ENCODE assay signal across 1 cellular context in genomic region chr19:39402417-39403297, GRCh38.
TF ChIP-seq lines count a peak whose summit lies in the region.

No MANE protein-coding gene starts in this region.

TF ChIP-seq in WTC11, 78 proteins besides CTCF, POLR2A, EP300 and RAD21 (continued from another document):
- TF ChIP-seq, protein P1, sequence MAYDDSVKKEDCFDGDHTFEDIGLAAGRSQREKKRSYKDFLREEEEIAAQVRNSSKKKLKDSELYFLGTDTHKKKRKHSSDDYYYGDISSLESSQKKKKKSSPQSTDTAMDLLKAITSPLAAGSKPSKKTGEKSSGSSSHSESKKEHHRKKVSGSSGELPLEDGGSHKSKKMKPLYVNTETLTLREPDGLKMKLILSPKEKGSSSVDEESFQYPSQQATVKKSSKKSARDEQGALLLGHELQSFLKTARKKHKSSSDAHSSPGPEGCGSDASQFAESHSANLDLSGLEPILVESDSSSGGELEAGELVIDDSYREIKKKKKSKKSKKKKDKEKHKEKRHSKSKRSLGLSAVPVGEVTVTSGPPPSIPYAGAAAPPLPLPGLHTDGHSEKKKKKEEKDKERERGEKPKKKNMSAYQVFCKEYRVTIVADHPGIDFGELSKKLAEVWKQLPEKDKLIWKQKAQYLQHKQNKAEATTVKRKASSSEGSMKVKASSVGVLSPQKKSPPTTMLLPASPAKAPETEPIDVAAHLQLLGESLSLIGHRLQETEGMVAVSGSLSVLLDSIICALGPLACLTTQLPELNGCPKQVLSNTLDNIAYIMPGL (CRISPR knock-in tag; IDR thresholded peaks at IDR 0.05) = no peak
- no peak for TF ChIP-seq CREB1 (CRISPR knock-in tag; IDR thresholded peaks at IDR 0.05)
- TF ChIP-seq ESRRA (CRISPR knock-in tag; IDR thresholded peaks at IDR 0.05; ENCODE audit: borderline replicate concordance) = peak; percentile 74; the same call in 1 of the 2 replicates
- peak; percentile 72; the same call in 1 of the 2 replicates for TF ChIP-seq MAX (CRISPR knock-in tag; IDR thresholded peaks at IDR 0.05)
- TF ChIP-seq SOX15 (CRISPR knock-in tag; IDR thresholded peaks at IDR 0.05) = no peak
- TF ChIP-seq NFATC4 (CRISPR knock-in tag; IDR thresholded peaks at IDR 0.05) = no peak
- TF ChIP-seq ZNF317 (CRISPR knock-in tag; IDR thresholded peaks at IDR 0.05; ENCODE audit: borderline replicate concordance, low read depth) = no peak
- TF ChIP-seq HMGA2 (CRISPR knock-in tag; IDR thresholded peaks at IDR 0.05) = no peak
- peak; percentile 78 for TF ChIP-seq ETV6 (CRISPR knock-in tag; IDR thresholded peaks at IDR 0.05)
- TF ChIP-seq NFYB (CRISPR knock-in tag; conservative IDR thresholded peaks at IDR 0.05; ENCODE audit: low read depth) = no peak
- TF ChIP-seq AR (CRISPR knock-in tag; IDR thresholded peaks at IDR 0.05) = no peak
- TF ChIP-seq, protein P2, sequence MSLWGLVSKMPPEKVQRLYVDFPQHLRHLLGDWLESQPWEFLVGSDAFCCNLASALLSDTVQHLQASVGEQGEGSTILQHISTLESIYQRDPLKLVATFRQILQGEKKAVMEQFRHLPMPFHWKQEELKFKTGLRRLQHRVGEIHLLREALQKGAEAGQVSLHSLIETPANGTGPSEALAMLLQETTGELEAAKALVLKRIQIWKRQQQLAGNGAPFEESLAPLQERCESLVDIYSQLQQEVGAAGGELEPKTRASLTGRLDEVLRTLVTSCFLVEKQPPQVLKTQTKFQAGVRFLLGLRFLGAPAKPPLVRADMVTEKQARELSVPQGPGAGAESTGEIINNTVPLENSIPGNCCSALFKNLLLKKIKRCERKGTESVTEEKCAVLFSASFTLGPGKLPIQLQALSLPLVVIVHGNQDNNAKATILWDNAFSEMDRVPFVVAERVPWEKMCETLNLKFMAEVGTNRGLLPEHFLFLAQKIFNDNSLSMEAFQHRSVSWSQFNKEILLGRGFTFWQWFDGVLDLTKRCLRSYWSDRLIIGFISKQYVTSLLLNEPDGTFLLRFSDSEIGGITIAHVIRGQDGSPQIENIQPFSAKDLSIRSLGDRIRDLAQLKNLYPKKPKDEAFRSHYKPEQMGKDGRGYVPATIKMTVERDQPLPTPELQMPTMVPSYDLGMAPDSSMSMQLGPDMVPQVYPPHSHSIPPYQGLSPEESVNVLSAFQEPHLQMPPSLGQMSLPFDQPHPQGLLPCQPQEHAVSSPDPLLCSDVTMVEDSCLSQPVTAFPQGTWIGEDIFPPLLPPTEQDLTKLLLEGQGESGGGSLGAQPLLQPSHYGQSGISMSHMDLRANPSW (CRISPR knock-in tag; conservative IDR thresholded peaks at IDR 0.05; ENCODE audit: low read depth) = no peak
- TF ChIP-seq, protein P3, sequence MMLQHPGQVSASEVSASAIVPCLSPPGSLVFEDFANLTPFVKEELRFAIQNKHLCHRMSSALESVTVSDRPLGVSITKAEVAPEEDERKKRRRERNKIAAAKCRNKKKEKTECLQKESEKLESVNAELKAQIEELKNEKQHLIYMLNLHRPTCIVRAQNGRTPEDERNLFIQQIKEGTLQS (CRISPR knock-in tag; conservative IDR thresholded peaks at IDR 0.05) = no peak
- TF ChIP-seq GABPB1 (CRISPR knock-in tag; IDR thresholded peaks at IDR 0.05) = no peak
- TF ChIP-seq NR2C2 (CRISPR knock-in tag; IDR thresholded peaks at IDR 0.05) = no peak
- TF ChIP-seq, protein P4, sequence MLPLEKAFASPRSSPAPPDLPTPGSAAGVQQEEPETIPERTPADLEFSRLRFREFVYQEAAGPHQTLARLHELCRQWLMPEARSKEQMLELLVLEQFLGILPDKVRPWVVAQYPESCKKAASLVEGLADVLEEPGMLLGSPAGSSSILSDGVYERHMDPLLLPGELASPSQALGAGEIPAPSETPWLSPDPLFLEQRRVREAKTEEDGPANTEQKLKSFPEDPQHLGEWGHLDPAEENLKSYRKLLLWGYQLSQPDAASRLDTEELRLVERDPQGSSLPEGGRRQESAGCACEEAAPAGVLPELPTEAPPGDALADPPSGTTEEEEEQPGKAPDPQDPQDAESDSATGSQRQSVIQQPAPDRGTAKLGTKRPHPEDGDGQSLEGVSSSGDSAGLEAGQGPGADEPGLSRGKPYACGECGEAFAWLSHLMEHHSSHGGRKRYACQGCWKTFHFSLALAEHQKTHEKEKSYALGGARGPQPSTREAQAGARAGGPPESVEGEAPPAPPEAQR (CRISPR knock-in tag; IDR thresholded peaks at IDR 0.05) = no peak
- TF ChIP-seq FOXP4 (CRISPR knock-in tag; IDR thresholded peaks at IDR 0.05) = no peak
